In the genomic region with DNA sequence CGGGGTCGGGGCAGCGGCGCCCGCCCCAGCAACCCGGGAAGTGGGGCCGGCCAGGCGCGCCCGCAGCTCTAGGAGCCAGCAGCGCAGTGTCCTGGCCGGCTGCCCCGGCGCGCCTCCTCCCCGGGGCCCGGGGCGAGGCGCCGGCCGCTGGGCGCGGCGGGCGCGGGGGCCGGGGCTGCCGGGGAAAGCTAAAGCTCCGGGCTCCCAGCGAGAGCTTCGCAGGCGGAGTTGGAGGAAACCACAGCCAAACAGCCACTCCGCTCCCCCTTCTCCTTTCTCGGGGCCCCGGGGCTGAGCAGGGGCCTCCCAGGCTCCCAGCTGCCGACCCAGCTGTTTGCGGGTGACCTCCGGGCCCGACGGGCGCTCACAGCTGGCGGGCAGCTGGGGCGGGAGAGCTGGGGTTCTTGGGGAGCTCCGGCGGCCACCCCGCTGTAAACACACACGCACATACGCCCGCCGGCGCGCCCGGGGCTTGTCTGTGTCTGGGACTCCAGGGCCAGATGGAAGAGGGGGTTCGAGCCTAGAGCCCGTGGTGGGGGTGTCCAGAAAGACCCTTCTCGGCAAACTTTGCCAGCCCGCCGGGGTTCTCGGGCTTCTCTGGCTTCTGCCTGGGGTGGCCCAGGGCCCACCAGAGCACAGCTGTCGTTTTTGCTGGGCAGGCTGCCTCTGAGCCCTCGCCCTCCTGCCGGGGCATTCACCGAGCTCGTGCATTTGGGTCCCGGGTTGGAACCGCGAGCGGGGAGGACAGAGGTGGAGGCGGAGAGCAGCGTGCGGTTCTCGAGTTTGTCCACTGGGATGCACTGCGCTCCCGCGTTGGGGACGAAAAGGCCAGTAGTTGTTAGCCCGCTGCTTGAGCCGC, we compare ENCODE assay signal across 8 cellular contexts. TPM values are rescaled to one million over a fixed set of nuclear protein-coding genes. Genes with fewer than 3 reads are reported as not detected.
DNase-seq lines count a peak whose midpoint lies in the region; ATAC-seq and TF ChIP-seq lines count a peak whose summit lies in the region.

No MANE protein-coding gene starts in this region.

- DNase-seq in astrocyte of the spinal cord (ENCODE audit: low read depth, low spot score) (peak; percentile 25), iPS-NIHi7 (ENCODE audit: extremely low spot score) (peak; percentile 80), superior temporal gyrus (ENCODE audit: extremely low spot score) (peak; percentile 97), omental fat pad (ENCODE audit: low spot score) (no peak)

- ATAC-seq in activated CD4-positive, CD25-positive, alpha-beta regulatory T cell treated with anti-CD3 and anti-CD28 coated beads, Interleukin-2, amount 50 U/mL, for 24 hours, result no peak
- no peak for ATAC-seq in HG03565 (IDR thresholded peaks at IDR 0.05; ENCODE audit: unreplicated experiment)
- ATAC-seq in omental fat pad (ENCODE audit: low FRiP score), result no peak

- no peaks in the 10 kb centered on the region for H3K9me3 ChIP-seq in DOHH2 (ENCODE audit: control insufficient read depth, insufficient read depth, low read length)

- no peak overlapping the region for H3K27ac ChIP-seq in DOHH2 (ENCODE audit: low read depth, low read length)

- no peaks in the 10 kb centered on the region for H4K20me1 ChIP-seq in DOHH2 (ENCODE audit: control insufficient read depth, insufficient read depth, low read depth, low read length)

- no peaks in the 10 kb centered on the region for H3K9me2 ChIP-seq in DOHH2 (replicated peaks; ENCODE audit: control insufficient read depth, low read length)

- H3K27me3 ChIP-seq in DOHH2 (ENCODE audit: control insufficient read depth, low read length), result peaks cover 37% of the 10 kb centered on the region

- H3K36me3 ChIP-seq in DOHH2 (ENCODE audit: control insufficient read depth, low read length), result no peaks in the 10 kb centered on the region

- no peaks in the 10 kb centered on the region for H3F3A ChIP-seq in DOHH2 (ENCODE audit: control insufficient read depth, insufficient read depth)

- no peak overlapping the region for H3K4me3 ChIP-seq in DOHH2 (ENCODE audit: low read length)
- H3K4me3 ChIP-seq in astrocyte of the spinal cord (ENCODE audit: low read depth, low read length), result peak overlapping the region; percentile 12

- in situ Hi-C loops in astrocyte of the spinal cord (cut with HindIII; ENCODE audit: low sequenced_read_pairs), result no loop called here

- H3K79me2 ChIP-seq in DOHH2 (ENCODE audit: control insufficient read depth, low read length), result no peaks in the 10 kb centered on the region

- no peak for TF ChIP-seq EP300 in Ishikawa (IDR thresholded peaks at IDR 0.05; ENCODE audit: borderline replicate concordance)

- peaks cover 10% of the 10 kb centered on the region for H3K4me1 ChIP-seq in DOHH2 (ENCODE audit: control insufficient read depth, low read length)

- TF ChIP-seq CTCF in DOHH2 (IDR thresholded peaks at IDR 0.05; ENCODE audit: low read depth, low read length, poor library complexity, severe bottlenecking) (peak; percentile 63), astrocyte of the spinal cord (IDR thresholded peaks at IDR 0.05; ENCODE audit: low read depth, low read length) (peak; percentile 47), omental fat pad (IDR thresholded peaks at IDR 0.05) (no peak)

- H3K4me2 ChIP-seq in DOHH2 (ENCODE audit: low read length), result peak overlapping the region; percentile 11; the same call in 1 of the 2 replicates

- TF ChIP-seq RAD21 in Ishikawa (IDR thresholded peaks at IDR 0.05; ENCODE audit: low read depth), result peak; percentile 67

TF ChIP-seq in Ishikawa, 13 proteins besides CTCF, POLR2A, EP300 and RAD21:
- TF ChIP-seq, protein P1, sequence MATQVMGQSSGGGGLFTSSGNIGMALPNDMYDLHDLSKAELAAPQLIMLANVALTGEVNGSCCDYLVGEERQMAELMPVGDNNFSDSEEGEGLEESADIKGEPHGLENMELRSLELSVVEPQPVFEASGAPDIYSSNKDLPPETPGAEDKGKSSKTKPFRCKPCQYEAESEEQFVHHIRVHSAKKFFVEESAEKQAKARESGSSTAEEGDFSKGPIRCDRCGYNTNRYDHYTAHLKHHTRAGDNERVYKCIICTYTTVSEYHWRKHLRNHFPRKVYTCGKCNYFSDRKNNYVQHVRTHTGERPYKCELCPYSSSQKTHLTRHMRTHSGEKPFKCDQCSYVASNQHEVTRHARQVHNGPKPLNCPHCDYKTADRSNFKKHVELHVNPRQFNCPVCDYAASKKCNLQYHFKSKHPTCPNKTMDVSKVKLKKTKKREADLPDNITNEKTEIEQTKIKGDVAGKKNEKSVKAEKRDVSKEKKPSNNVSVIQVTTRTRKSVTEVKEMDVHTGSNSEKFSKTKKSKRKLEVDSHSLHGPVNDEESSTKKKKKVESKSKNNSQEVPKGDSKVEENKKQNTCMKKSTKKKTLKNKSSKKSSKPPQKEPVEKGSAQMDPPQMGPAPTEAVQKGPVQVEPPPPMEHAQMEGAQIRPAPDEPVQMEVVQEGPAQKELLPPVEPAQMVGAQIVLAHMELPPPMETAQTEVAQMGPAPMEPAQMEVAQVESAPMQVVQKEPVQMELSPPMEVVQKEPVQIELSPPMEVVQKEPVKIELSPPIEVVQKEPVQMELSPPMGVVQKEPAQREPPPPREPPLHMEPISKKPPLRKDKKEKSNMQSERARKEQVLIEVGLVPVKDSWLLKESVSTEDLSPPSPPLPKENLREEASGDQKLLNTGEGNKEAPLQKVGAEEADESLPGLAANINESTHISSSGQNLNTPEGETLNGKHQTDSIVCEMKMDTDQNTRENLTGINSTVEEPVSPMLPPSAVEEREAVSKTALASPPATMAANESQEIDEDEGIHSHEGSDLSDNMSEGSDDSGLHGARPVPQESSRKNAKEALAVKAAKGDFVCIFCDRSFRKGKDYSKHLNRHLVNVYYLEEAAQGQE (IDR thresholded peaks at IDR 0.05; ENCODE audit: low read depth), result no peak
- 0 out of 2 replicates have a peak, but pooled peaks have one; percentile 15 for TF ChIP-seq TAF1 (IDR thresholded peaks at IDR 0.05; ENCODE audit: low read depth)

RNA-seq across cellular contexts. Expression of gene AJAP1, which starts 1.5 kb away (rescaled TPM):
- under 1 TPM; 0.06 to 0.63 (median 0.53) TPM for total RNA-seq in omental fat pad

Comparison
In these comparisons a context has a peak if more than half of its experiments do, and no peak if none do; other contexts are left out.
1. CTCF ChIP-seq: peak in DOHH2 (single experiment) and astrocyte of the spinal cord (single experiment); none in omental fat pad (0 of 3).